Comparison of ENCODE assay signal across 1 cellular context in the genomic region with DNA sequence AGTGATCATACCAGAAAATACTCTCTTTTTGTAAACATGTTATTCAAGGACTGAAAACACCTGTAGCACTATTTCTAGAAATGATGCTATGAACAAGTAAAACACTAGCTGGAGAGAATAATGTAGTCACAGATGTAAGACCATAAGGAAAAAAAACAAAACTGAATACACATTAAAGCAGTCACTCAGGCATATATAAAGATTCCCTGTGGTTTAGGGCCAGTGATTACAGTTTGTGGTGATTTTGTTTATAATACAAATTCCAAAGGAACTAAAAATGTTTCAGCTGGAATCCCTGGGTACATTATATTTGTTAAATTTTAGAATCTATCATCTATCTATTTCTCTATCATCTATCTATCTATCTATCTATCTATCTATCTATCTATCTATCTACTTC.
TF ChIP-seq lines count a peak whose summit lies in the region.

No MANE protein-coding gene starts in this region.

TF ChIP-seq in WTC11, 78 proteins besides CTCF, POLR2A, EP300 and RAD21 (continued from another document):
- TF ChIP-seq, protein P1, sequence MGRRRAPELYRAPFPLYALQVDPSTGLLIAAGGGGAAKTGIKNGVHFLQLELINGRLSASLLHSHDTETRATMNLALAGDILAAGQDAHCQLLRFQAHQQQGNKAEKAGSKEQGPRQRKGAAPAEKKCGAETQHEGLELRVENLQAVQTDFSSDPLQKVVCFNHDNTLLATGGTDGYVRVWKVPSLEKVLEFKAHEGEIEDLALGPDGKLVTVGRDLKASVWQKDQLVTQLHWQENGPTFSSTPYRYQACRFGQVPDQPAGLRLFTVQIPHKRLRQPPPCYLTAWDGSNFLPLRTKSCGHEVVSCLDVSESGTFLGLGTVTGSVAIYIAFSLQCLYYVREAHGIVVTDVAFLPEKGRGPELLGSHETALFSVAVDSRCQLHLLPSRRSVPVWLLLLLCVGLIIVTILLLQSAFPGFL (CRISPR knock-in tag; IDR thresholded peaks at IDR 0.05; ENCODE audit: borderline replicate concordance), result no peak
- TF ChIP-seq, protein P2, sequence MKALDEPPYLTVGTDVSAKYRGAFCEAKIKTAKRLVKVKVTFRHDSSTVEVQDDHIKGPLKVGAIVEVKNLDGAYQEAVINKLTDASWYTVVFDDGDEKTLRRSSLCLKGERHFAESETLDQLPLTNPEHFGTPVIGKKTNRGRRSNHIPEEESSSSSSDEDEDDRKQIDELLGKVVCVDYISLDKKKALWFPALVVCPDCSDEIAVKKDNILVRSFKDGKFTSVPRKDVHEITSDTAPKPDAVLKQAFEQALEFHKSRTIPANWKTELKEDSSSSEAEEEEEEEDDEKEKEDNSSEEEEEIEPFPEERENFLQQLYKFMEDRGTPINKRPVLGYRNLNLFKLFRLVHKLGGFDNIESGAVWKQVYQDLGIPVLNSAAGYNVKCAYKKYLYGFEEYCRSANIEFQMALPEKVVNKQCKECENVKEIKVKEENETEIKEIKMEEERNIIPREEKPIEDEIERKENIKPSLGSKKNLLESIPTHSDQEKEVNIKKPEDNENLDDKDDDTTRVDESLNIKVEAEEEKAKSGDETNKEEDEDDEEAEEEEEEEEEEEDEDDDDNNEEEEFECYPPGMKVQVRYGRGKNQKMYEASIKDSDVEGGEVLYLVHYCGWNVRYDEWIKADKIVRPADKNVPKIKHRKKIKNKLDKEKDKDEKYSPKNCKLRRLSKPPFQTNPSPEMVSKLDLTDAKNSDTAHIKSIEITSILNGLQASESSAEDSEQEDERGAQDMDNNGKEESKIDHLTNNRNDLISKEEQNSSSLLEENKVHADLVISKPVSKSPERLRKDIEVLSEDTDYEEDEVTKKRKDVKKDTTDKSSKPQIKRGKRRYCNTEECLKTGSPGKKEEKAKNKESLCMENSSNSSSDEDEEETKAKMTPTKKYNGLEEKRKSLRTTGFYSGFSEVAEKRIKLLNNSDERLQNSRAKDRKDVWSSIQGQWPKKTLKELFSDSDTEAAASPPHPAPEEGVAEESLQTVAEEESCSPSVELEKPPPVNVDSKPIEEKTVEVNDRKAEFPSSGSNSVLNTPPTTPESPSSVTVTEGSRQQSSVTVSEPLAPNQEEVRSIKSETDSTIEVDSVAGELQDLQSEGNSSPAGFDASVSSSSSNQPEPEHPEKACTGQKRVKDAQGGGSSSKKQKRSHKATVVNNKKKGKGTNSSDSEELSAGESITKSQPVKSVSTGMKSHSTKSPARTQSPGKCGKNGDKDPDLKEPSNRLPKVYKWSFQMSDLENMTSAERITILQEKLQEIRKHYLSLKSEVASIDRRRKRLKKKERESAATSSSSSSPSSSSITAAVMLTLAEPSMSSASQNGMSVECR (CRISPR knock-in tag; IDR thresholded peaks at IDR 0.05; ENCODE audit: borderline replicate concordance), result no peak
- TF ChIP-seq ETV6 (CRISPR knock-in tag; IDR thresholded peaks at IDR 0.05) (no peak), SMAD3 (CRISPR knock-in tag; IDR thresholded peaks at IDR 0.05; ENCODE audit: borderline replicate concordance) (no peak), MYBL2 (CRISPR knock-in tag; IDR thresholded peaks at IDR 0.05) (no peak), SOX15 (CRISPR knock-in tag; IDR thresholded peaks at IDR 0.05) (no peak), ZNF671 (CRISPR knock-in tag; IDR thresholded peaks at IDR 0.05) (no peak), ATF1 (CRISPR knock-in tag; IDR thresholded peaks at IDR 0.05) (no peak)
- TF ChIP-seq, protein P3, sequence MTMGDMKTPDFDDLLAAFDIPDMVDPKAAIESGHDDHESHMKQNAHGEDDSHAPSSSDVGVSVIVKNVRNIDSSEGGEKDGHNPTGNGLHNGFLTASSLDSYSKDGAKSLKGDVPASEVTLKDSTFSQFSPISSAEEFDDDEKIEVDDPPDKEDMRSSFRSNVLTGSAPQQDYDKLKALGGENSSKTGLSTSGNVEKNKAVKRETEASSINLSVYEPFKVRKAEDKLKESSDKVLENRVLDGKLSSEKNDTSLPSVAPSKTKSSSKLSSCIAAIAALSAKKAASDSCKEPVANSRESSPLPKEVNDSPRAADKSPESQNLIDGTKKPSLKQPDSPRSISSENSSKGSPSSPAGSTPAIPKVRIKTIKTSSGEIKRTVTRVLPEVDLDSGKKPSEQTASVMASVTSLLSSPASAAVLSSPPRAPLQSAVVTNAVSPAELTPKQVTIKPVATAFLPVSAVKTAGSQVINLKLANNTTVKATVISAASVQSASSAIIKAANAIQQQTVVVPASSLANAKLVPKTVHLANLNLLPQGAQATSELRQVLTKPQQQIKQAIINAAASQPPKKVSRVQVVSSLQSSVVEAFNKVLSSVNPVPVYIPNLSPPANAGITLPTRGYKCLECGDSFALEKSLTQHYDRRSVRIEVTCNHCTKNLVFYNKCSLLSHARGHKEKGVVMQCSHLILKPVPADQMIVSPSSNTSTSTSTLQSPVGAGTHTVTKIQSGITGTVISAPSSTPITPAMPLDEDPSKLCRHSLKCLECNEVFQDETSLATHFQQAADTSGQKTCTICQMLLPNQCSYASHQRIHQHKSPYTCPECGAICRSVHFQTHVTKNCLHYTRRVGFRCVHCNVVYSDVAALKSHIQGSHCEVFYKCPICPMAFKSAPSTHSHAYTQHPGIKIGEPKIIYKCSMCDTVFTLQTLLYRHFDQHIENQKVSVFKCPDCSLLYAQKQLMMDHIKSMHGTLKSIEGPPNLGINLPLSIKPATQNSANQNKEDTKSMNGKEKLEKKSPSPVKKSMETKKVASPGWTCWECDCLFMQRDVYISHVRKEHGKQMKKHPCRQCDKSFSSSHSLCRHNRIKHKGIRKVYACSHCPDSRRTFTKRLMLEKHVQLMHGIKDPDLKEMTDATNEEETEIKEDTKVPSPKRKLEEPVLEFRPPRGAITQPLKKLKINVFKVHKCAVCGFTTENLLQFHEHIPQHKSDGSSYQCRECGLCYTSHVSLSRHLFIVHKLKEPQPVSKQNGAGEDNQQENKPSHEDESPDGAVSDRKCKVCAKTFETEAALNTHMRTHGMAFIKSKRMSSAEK (CRISPR knock-in tag; IDR thresholded peaks at IDR 0.05; ENCODE audit: borderline replicate concordance), result no peak
- TF ChIP-seq, protein P4, sequence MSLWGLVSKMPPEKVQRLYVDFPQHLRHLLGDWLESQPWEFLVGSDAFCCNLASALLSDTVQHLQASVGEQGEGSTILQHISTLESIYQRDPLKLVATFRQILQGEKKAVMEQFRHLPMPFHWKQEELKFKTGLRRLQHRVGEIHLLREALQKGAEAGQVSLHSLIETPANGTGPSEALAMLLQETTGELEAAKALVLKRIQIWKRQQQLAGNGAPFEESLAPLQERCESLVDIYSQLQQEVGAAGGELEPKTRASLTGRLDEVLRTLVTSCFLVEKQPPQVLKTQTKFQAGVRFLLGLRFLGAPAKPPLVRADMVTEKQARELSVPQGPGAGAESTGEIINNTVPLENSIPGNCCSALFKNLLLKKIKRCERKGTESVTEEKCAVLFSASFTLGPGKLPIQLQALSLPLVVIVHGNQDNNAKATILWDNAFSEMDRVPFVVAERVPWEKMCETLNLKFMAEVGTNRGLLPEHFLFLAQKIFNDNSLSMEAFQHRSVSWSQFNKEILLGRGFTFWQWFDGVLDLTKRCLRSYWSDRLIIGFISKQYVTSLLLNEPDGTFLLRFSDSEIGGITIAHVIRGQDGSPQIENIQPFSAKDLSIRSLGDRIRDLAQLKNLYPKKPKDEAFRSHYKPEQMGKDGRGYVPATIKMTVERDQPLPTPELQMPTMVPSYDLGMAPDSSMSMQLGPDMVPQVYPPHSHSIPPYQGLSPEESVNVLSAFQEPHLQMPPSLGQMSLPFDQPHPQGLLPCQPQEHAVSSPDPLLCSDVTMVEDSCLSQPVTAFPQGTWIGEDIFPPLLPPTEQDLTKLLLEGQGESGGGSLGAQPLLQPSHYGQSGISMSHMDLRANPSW (CRISPR knock-in tag; conservative IDR thresholded peaks at IDR 0.05; ENCODE audit: low read depth), result no peak
- TF ChIP-seq, protein P5, sequence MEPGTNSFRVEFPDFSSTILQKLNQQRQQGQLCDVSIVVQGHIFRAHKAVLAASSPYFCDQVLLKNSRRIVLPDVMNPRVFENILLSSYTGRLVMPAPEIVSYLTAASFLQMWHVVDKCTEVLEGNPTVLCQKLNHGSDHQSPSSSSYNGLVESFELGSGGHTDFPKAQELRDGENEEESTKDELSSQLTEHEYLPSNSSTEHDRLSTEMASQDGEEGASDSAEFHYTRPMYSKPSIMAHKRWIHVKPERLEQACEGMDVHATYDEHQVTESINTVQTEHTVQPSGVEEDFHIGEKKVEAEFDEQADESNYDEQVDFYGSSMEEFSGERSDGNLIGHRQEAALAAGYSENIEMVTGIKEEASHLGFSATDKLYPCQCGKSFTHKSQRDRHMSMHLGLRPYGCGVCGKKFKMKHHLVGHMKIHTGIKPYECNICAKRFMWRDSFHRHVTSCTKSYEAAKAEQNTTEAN (CRISPR knock-in tag; IDR thresholded peaks at IDR 0.05), result no peak
- TF ChIP-seq, protein P6, sequence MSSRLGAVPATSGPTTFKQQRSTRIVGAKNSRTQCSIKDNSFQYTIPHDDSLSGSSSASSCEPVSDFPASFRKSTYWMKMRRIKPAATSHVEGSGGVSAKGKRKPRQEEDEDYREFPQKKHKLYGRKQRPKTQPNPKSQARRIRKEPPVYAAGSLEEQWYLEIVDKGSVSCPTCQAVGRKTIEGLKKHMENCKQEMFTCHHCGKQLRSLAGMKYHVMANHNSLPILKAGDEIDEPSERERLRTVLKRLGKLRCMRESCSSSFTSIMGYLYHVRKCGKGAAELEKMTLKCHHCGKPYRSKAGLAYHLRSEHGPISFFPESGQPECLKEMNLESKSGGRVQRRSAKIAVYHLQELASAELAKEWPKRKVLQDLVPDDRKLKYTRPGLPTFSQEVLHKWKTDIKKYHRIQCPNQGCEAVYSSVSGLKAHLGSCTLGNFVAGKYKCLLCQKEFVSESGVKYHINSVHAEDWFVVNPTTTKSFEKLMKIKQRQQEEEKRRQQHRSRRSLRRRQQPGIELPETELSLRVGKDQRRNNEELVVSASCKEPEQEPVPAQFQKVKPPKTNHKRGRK (CRISPR knock-in tag; IDR thresholded peaks at IDR 0.05; ENCODE audit: borderline replicate concordance), result no peak
- TF ChIP-seq, protein P7, sequence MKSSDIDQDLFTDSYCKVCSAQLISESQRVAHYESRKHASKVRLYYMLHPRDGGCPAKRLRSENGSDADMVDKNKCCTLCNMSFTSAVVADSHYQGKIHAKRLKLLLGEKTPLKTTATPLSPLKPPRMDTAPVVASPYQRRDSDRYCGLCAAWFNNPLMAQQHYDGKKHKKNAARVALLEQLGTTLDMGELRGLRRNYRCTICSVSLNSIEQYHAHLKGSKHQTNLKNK (CRISPR knock-in tag; IDR thresholded peaks at IDR 0.05), result no peak
- TF ChIP-seq, protein P8, sequence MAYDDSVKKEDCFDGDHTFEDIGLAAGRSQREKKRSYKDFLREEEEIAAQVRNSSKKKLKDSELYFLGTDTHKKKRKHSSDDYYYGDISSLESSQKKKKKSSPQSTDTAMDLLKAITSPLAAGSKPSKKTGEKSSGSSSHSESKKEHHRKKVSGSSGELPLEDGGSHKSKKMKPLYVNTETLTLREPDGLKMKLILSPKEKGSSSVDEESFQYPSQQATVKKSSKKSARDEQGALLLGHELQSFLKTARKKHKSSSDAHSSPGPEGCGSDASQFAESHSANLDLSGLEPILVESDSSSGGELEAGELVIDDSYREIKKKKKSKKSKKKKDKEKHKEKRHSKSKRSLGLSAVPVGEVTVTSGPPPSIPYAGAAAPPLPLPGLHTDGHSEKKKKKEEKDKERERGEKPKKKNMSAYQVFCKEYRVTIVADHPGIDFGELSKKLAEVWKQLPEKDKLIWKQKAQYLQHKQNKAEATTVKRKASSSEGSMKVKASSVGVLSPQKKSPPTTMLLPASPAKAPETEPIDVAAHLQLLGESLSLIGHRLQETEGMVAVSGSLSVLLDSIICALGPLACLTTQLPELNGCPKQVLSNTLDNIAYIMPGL (CRISPR knock-in tag; IDR thresholded peaks at IDR 0.05), result no peak
